13 cellular contexts compared by ENCODE assay signal in genomic region chr20:32449890-32450401, GRCh38.
A peak's percentile ranks its signal among the peaks of the same experiment; 100 is the strongest.
DNase-seq lines count a peak whose midpoint lies in the region; ATAC-seq and TF ChIP-seq lines count a peak whose summit lies in the region.
"Had no signal": no experiment of that assay in that cellular context is flagged by ENCODE, and none has a peak within 500 bp of the region (broad histone marks: within the 10 kb centered on the region; RNA-seq: fewer than 3 reads in every experiment).

No MANE protein-coding gene starts in this region.

- H3K9me3 Mint-ChIP-seq in activated naive CD8-positive, alpha-beta T cell (ENCODE audit: low read depth) = no peaks in the 10 kb centered on the region
- H3K9me3 Mint-ChIP-seq in mesothelial cell of epicardium = no peaks in the 10 kb centered on the region

- H3K27me3 Mint-ChIP-seq in activated naive CD8-positive, alpha-beta T cell = no peaks in the 10 kb centered on the region
- no peaks in the 10 kb centered on the region for H3K27me3 Mint-ChIP-seq in mesothelial cell of epicardium (ENCODE audit: low read depth)

- peaks cover 53% of the 10 kb centered on the region for H3K4me1 ChIP-seq in BE2C
- no peaks in the 10 kb centered on the region for H3K4me1 ChIP-seq in HEK293 (ENCODE audit: control insufficient read depth, insufficient read depth, low read length)
- H3K4me1 ChIP-seq in Peyer's patch = peaks cover 0 to 11% (median 0%) of the 10 kb centered on the region in 4 donors

- ATAC-seq in HG02763 (IDR thresholded peaks at IDR 0.05; ENCODE audit: unreplicated experiment) = no peak
- ATAC-seq: mucosa of descending colon had no signal

- H3K27ac Mint-ChIP-seq in activated naive CD8-positive, alpha-beta T cell = peak overlapping the region; percentile 85
- H3K27ac Mint-ChIP-seq in mesothelial cell of epicardium = peak overlapping the region; percentile 86

- DNase-seq in BE2C = peak; percentile 82
- no peak for DNase-seq in mesothelial cell of epicardium (ENCODE audit: low spot score in 2 of 2, unreplicated experiment in 2 of 2)
- no peak for DNase-seq in Peyer's patch
- DNase-seq in SW 1271 (lab: John Stamatoyannopoulos, UW) = no peak
- no peak for DNase-seq in SHP77 treated with DMSO at 0.1 percent for 48 hours (lab: John Stamatoyannopoulos, UW)
- DNase-seq: Calu3; MG63; stimulated activated CD4-positive, alpha-beta T cell treated with anti-CD3 and anti-CD28 coated beads, Interleukin-2, amount 100 ng/mL, for 24 hours had no signal

- H3K27ac ChIP-seq in HEK293 (ENCODE audit: extremely low read depth, low read depth, low read length) (no peak overlapping the region), Peyer's patch (no peak overlapping the region)
- H3K27ac ChIP-seq: tibial artery had no signal

- no peak for TF ChIP-seq CTCF in BE2C (IDR thresholded peaks at IDR 0.05; ENCODE audit: low read depth, low read length)
- no peak for TF ChIP-seq CTCF in HEK293 (tag by site-specific recombination; IDR thresholded peaks at IDR 0.05)
- no peak for TF ChIP-seq CTCF in mesothelial cell of epicardium (IDR thresholded peaks at IDR 0.05; ENCODE audit: unreplicated experiment)
- no peak for TF ChIP-seq CTCF in Peyer's patch (IDR thresholded peaks at IDR 0.05)

- TF ChIP-seq POLR2A in Peyer's patch (IDR thresholded peaks at IDR 0.05) = no peak

- peaks cover 54% of the 10 kb centered on the region for H3K36me3 ChIP-seq in BE2C
- H3K36me3 ChIP-seq in HEK293 (ENCODE audit: control insufficient read depth in 2 of 2, insufficient read depth in 1 of 2, low read length in 2 of 2) = peaks cover 0 to 67% of the 10 kb centered on the region in 2 experiments; a peak in 1 of 3 replicates
- peaks cover 0 to 97% (median 0%) of the 10 kb centered on the region in 3 donors for H3K36me3 ChIP-seq in Peyer's patch

- no peak overlapping the region for H3K4me3 Mint-ChIP-seq in activated naive CD8-positive, alpha-beta T cell
- H3K4me3 Mint-ChIP-seq in mesothelial cell of epicardium = no peak overlapping the region

- peaks cover 24% of the 10 kb centered on the region for H3K4me1 Mint-ChIP-seq in activated naive CD8-positive, alpha-beta T cell (ENCODE audit: low read depth)
- peaks cover 50% of the 10 kb centered on the region for H3K4me1 Mint-ChIP-seq in mesothelial cell of epicardium

- CTCF ChIA-PET in HEK293 (lab: Yijun Ruan, JAX) = interaction anchor here (0.9 kb wide), 1 partner anchor 203 kb away, joined by 4 read pairs; no protein-coding TSS in a partner anchor

- POLR2A ChIA-PET in HEK293 (lab: Yijun Ruan, JAX) = interaction anchor here (0.5 kb wide), 1 partner anchor 13 kb away, joined by 4 read pairs; no protein-coding TSS in a partner anchor

- no peaks in the 10 kb centered on the region for H3K9me3 ChIP-seq in BE2C
- no peaks in the 10 kb centered on the region for H3K9me3 ChIP-seq in HEK293 (ENCODE audit: control insufficient read depth, insufficient read depth, low read depth, low read length)
- no peaks in the 10 kb centered on the region for H3K9me3 ChIP-seq in Peyer's patch
- H3K9me3 ChIP-seq: MG63, mucosa of descending colon, tibial artery had no signal

- no peaks in the 10 kb centered on the region for H3K27me3 ChIP-seq in BE2C
- no peaks in the 10 kb centered on the region for H3K27me3 ChIP-seq in Peyer's patch
- H3K27me3 ChIP-seq: MG63, tibial artery had no signal

- H3K4me3 ChIP-seq in BE2C (ENCODE audit: low read depth, low read length) (no peak overlapping the region), HEK293 (ENCODE audit: low read depth, low read length) (no peak overlapping the region), Peyer's patch (no peak overlapping the region)
- H3K4me3 ChIP-seq: MG63, mucosa of descending colon, tibial artery had no signal

- H3K36me3 Mint-ChIP-seq in activated naive CD8-positive, alpha-beta T cell = no peaks in the 10 kb centered on the region
- H3K36me3 Mint-ChIP-seq in mesothelial cell of epicardium = peaks cover 42% of the 10 kb centered on the region

TF ChIP-seq in HEK293, 187 proteins besides CTCF, POLR2A, EP300 and RAD21:
- 0 out of 2 replicates have a peak, but pooled peaks have one; percentile 26 for TF ChIP-seq ZNF10 (tag by site-specific recombination; IDR thresholded peaks at IDR 0.05)
- no peak for TF ChIP-seq ZSCAN23 (tag by site-specific recombination; IDR thresholded peaks at IDR 0.05)
- TF ChIP-seq ZNF112 (tag by site-specific recombination; IDR thresholded peaks at IDR 0.05) = no peak
- TF ChIP-seq ZBTB17 (tag by site-specific recombination; IDR thresholded peaks at IDR 0.05) = peak; percentile 53
